Comparison of ENCODE assay signal across 25 cellular contexts in the genomic region with DNA sequence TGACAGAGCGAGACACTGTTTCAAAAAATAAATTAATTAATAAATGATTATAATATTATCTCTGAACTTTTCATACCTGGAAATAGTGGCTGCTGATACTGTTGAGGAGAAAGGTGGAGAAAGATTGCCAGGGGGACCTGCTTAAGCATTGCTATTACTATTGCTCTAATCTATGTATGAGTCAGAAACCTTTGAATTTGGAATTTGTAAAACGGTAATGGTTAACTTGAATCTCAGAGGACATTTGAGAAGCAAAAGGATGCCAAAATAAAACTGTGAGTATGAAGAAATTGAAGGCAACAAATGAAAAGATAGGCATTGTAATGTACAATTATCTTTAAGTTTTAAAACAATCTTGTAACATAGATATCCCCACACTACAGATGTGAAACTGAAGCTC. TPM values are rescaled to one million over a fixed set of nuclear protein-coding genes. Genes with fewer than 3 reads are reported as not detected.
"Had no signal": no experiment of that assay in that cellular context is flagged by ENCODE, and none has a peak within 500 bp of the region (broad histone marks: within the 10 kb centered on the region; RNA-seq: fewer than 3 reads in every experiment).

No MANE protein-coding gene starts in this region.

- H3K27ac Mint-ChIP-seq: dendritic cell treated with granulocyte-macrophage colony-stimulating factor and Interleukin-4, amounts not matched to agents 40 ng/mL and 50 ng/mL, for 4 days; effector memory CD8-positive, alpha-beta T cell; endodermal cell; memory B cell; mesothelial cell of epicardium had no signal

- DNase-seq: colonic mucosa; cortex of kidney; effector CD8-positive, alpha-beta T cell; effector memory CD8-positive, alpha-beta T cell; endodermal cell; erythroblast; esophagus squamous epithelium; foreskin fibroblast; foreskin melanocyte; gastrocnemius medialis; glutamatergic neuron; head of caudate nucleus; heart right ventricle; hippocampal formation; left colon; left ventricle myocardium inferior; mammary epithelial cell; mucosa of descending colon; naive B cell had no signal

- H3K4me1 Mint-ChIP-seq: endodermal cell had no signal

- H3K4me3 Mint-ChIP-seq: dendritic cell treated with granulocyte-macrophage colony-stimulating factor and Interleukin-4, amounts not matched to agents 40 ng/mL and 50 ng/mL, for 4 days; effector memory CD8-positive, alpha-beta T cell; endodermal cell; memory B cell; mesothelial cell of epicardium; naive B cell had no signal

- ATAC-seq: effector memory CD8-positive, alpha-beta T cell; esophagus mucosa; gastrocnemius medialis; heart right ventricle; left colon; left lobe of liver; mucosa of descending colon had no signal

- H3K9me3 Mint-ChIP-seq: dendritic cell treated with granulocyte-macrophage colony-stimulating factor and Interleukin-4, amounts not matched to agents 40 ng/mL and 50 ng/mL, for 4 days; effector memory CD8-positive, alpha-beta T cell; memory B cell had no signal

- H3K27me3 Mint-ChIP-seq: dendritic cell treated with granulocyte-macrophage colony-stimulating factor and Interleukin-4, amounts not matched to agents 40 ng/mL and 50 ng/mL, for 4 days; effector memory CD8-positive, alpha-beta T cell; memory B cell; naive B cell had no signal

- H3K36me3 Mint-ChIP-seq: memory B cell, mesothelial cell of epicardium, naive B cell had no signal

RNA-seq across cellular contexts. Expression of gene SKA3, which starts 5.3 kb away (rescaled TPM):
- total RNA-seq: mesenteric fat pad had no signal
